15 cellular contexts compared by ENCODE assay signal in the genomic region with DNA sequence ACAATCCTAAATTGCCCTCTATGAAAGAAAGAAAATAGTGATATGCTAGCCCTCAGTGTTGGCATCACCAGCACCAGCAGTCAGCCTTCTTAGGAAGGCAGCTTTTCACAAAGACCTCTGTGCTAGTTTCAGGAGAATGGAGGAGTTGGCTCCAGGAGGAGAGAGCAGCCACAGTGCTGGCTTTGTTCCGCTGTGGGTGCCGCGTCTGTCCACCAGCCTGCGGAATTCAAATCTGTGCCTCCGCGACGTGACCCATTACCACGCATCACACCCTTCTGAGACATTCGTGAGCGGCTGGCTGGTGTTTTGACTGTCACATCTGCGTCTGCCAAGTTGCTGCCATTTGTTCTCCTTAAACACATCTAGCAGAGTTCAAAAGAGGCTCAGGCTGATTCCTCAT.
"Had no signal": no experiment of that assay in that cellular context is flagged by ENCODE, and none has a peak within 500 bp of the region (broad histone marks: within the 10 kb centered on the region; RNA-seq: fewer than 3 reads in every experiment).

No MANE protein-coding gene starts in this region.

- H3K4me3 ChIP-seq: colonic mucosa, gastroesophageal sphincter, pancreas, transverse colon had no signal

- H3K36me3 ChIP-seq: colonic mucosa, pancreas, transverse colon had no signal

- H3K9me3 ChIP-seq: colonic mucosa, gastroesophageal sphincter, pancreas, transverse colon had no signal

- H3K4me3 Mint-ChIP-seq: activated B cell treated with CpG ODN at 0.5 μM for 24 hours; immature natural killer cell; memory B cell; nephron; stimulated activated effector memory CD8-positive, alpha-beta T cell treated with anti-CD3 and anti-CD28 coated beads, Interleukin-12 subunit alpha, Interleukin-12 subunit beta, amount 100 ng/mL, for 72 hours; T-helper 1 cell treated with Interleukin-12 subunit alpha and Interleukin-12 subunit beta and Interleukin-4 antibody, amounts not matched to agents 30 μg/mL and 1 μg/mL, for 36 hours had no signal

- H3K27ac Mint-ChIP-seq: activated B cell treated with CpG ODN at 0.5 μM for 24 hours; memory B cell; nephron; stimulated activated effector memory CD8-positive, alpha-beta T cell treated with anti-CD3 and anti-CD28 coated beads, Interleukin-12 subunit alpha, Interleukin-12 subunit beta, amount 100 ng/mL, for 72 hours; T-helper 1 cell treated with Interleukin-12 subunit alpha and Interleukin-12 subunit beta and Interleukin-4 antibody, amounts not matched to agents 30 μg/mL and 1 μg/mL, for 36 hours had no signal

- ATAC-seq: gastroesophageal sphincter; left colon; pancreas; Right ventricle myocardium inferior; stimulated activated effector memory CD8-positive, alpha-beta T cell treated with anti-CD3 and anti-CD28 coated beads, Interleukin-12 subunit alpha, Interleukin-12 subunit beta, amount 100 ng/mL, for 72 hours had no signal

- H3K27me3 ChIP-seq: colonic mucosa, gastroesophageal sphincter, pancreas, transverse colon had no signal

- DNase-seq: activated B cell treated with CpG ODN at 0.5 μM for 24 hours; activated CD4-positive, alpha-beta T cell treated with anti-CD3 and anti-CD28 coated beads, Interleukin-2, amount 50 U/mL, for 1 hour; activated naive CD4-positive, alpha-beta T cell treated with anti-CD3 and anti-CD28 coated beads, Interleukin-2, amount 50 U/mL, for 16 hours; colonic mucosa; effector CD8-positive, alpha-beta T cell; immature natural killer cell; left colon; pancreas; transverse colon had no signal

- H3K4me1 ChIP-seq: colonic mucosa, pancreas, transverse colon had no signal

- H3K4me1 Mint-ChIP-seq: activated B cell treated with CpG ODN at 0.5 μM for 24 hours had no signal

- H3K27ac ChIP-seq: colonic mucosa, gastroesophageal sphincter, pancreas, transverse colon had no signal

- H3K27me3 Mint-ChIP-seq: activated B cell treated with CpG ODN at 0.5 μM for 24 hours, memory B cell had no signal

- H3K9me3 Mint-ChIP-seq: activated B cell treated with CpG ODN at 0.5 μM for 24 hours; immature natural killer cell; memory B cell; nephron; stimulated activated effector memory CD8-positive, alpha-beta T cell treated with anti-CD3 and anti-CD28 coated beads, Interleukin-12 subunit alpha, Interleukin-12 subunit beta, amount 100 ng/mL, for 72 hours; T-helper 1 cell treated with Interleukin-12 subunit alpha and Interleukin-12 subunit beta and Interleukin-4 antibody, amounts not matched to agents 30 μg/mL and 1 μg/mL, for 36 hours had no signal

- FAIRE-seq: pancreas had no signal

- H3K36me3 Mint-ChIP-seq: stimulated activated effector memory CD8-positive, alpha-beta T cell treated with anti-CD3 and anti-CD28 coated beads, Interleukin-12 subunit alpha, Interleukin-12 subunit beta, amount 100 ng/mL, for 72 hours had no signal
